17 cellular contexts compared by ENCODE assay signal in the genomic region with DNA sequence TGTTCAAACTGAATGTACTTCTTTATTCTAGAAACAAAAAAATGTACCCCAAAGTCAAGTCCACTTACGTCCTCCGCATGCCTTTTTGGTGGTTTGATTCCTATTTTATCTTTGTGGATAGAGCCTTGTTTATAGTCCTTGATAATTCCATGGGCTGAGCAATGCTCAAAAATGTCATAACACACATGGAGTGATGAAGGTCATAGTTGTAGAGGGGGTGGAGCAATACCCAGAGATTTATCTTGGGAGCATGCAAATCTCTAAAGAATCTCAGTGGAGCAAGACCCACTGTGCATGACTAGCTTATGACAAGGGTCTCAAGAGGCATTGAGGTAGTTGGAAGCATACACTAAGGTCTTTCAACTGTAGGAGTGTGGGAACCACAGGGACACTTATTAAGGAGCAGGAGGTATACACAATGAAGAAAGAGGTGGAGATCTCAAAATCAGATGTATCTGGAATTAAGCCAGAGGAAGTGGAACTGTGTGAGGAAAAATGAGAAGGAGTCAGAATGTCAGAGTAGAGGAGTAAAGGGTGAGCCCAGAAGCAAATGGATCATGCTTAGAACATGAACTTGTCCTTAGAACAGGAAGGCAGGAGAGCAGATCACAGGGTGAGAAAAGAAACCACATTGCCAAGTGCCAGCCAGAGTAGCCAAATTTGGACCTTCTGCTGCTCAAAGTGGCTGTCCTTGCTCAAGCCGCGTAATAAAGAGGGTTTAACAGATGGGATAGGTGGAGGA.
"Had no signal": no experiment of that assay in that cellular context is flagged by ENCODE, and none has a peak within 500 bp of the region (broad histone marks: within the 10 kb centered on the region; RNA-seq: fewer than 3 reads in every experiment).

No MANE protein-coding gene starts in this region.

- DNase-seq: activated CD4-positive, alpha-beta T cell treated with anti-CD3 and anti-CD28 coated beads, Interleukin-2, amount 10 ng/mL, durations not matched to agents 24 days and 14 days; activated CD8-positive, alpha-beta T cell treated with anti-CD3 and anti-CD28 coated beads for 36 hours; activated naive CD4-positive, alpha-beta T cell treated with Interleukin-2 at 50 U/mL for 16 hours; activated naive CD8-positive, alpha-beta T cell treated with anti-CD3 and anti-CD28 coated beads, Interleukin-2, amount 10 ng/mL, durations not matched to agents 7 days and 5 days; activated T-cell treated with anti-CD3 and anti-CD28 coated beads, Interleukin-2, amount 50 U/mL, for 24 hours; central memory CD4-positive, alpha-beta T cell; colonic mucosa; gastrocnemius medialis; head of caudate nucleus; left cardiac atrium; lower lobe of right lung; nephron progenitor cell; nucleus accumbens; stimulated activated CD4-positive, alpha-beta T cell treated with anti-CD3 and anti-CD28 coated beads, Interleukin-4, amount 100 ng/mL, for 1 hour; T1000; testis had no signal

- ATAC-seq: activated CD8-positive, alpha-beta T cell treated with anti-CD3 and anti-CD28 coated beads for 36 hours; gastrocnemius medialis; lower lobe of right lung had no signal

- H3K9me3 ChIP-seq: colonic mucosa, gastrocnemius medialis, lower lobe of right lung, testis had no signal

- H3K4me3 ChIP-seq: colonic mucosa, gastrocnemius medialis, lower lobe of right lung, smooth muscle cell, testis had no signal

- H3K36me3 ChIP-seq: colonic mucosa, gastrocnemius medialis, lower lobe of right lung had no signal

- H3K27me3 ChIP-seq: colonic mucosa, gastrocnemius medialis, testis had no signal

- H3K4me2 ChIP-seq: smooth muscle cell had no signal

- H3K27ac ChIP-seq: colonic mucosa, gastrocnemius medialis, lower lobe of right lung, testis had no signal

- H3K4me1 ChIP-seq: colonic mucosa, gastrocnemius medialis, lower lobe of right lung, testis had no signal
